Comparison of ENCODE assay signal across 23 cellular contexts in genomic region chr20:63744574-63745423, GRCh38. TPM values are rescaled to one million over a fixed set of nuclear protein-coding genes. Genes with fewer than 3 reads are reported as not detected.
A peak's percentile ranks its signal among the peaks of the same experiment; 100 is the strongest.
DNase-seq lines count a peak whose midpoint lies in the region; ATAC-seq, FAIRE-seq and TF ChIP-seq lines count a peak whose summit lies in the region.
"Had no signal": no experiment of that assay in that cellular context is flagged by ENCODE, and none has a peak within 500 bp of the region (broad histone marks: within the 10 kb centered on the region; RNA-seq: fewer than 3 reads in every experiment).

No MANE protein-coding gene starts in this region.

- H2AFZ ChIP-seq in DND-41 (ENCODE audit: low read depth, low read length) (no peak overlapping the region), neuronal stem cell (ENCODE audit: low read length) (no peak overlapping the region)

- no peaks in the 10 kb centered on the region for H3K9me3 Mint-ChIP-seq in chondrocyte (ENCODE audit: low read depth)
- H3K9me3 Mint-ChIP-seq: HFFc6; mesothelial cell of epicardium; natural killer cell treated with Interleukin-12 subunit alpha and Interleukin-12 subunit beta and Interleukin-15 and Interleukin-18, amount 100 ng/mL, for 72 hours; stimulated activated memory B cell treated with anti-CD40 and anti-IgM and Interleukin-4, amounts not matched to agents 10 μg/mL and 1 μg/mL and 100 μg/mL, for 72 hours had no signal

- WGBS in neuronal stem cell (ENCODE audit: extremely low coverage in 2 of 2, insufficient read length in 2 of 2, insufficient replicate concordance in 1 of 2), 2 donors: no CpG with 5 or more reads among the region's 25 CpGs

- peaks cover 8% of the 10 kb centered on the region; the same call in 1 of the 2 replicates for H3K79me2 ChIP-seq in DND-41 (ENCODE audit: insufficient read depth, low read length)

- no peak overlapping the region for H2BK120ac ChIP-seq in neuronal stem cell (ENCODE audit: low read depth, low read length)

- H3K36me3 Mint-ChIP-seq in chondrocyte (ENCODE audit: low read depth): peaks cover 3% of the 10 kb centered on the region
- H3K36me3 Mint-ChIP-seq: natural killer cell treated with Interleukin-12 subunit alpha and Interleukin-12 subunit beta and Interleukin-15 and Interleukin-18, amount 100 ng/mL, for 72 hours; stimulated activated memory B cell treated with anti-CD40 and anti-IgM and Interleukin-4, amounts not matched to agents 10 μg/mL and 1 μg/mL and 100 μg/mL, for 72 hours had no signal

- no peak overlapping the region for H3K4me3 ChIP-seq in DND-41 (ENCODE audit: low read depth in 1 of 2, low read length in 2 of 2)
- H3K4me3 ChIP-seq in neuronal stem cell (ENCODE audit: low read length in 2 of 2): no peak overlapping the region
- H3K4me3 ChIP-seq: prostate gland, thoracic aorta had no signal

- no peak overlapping the region for H3K27ac ChIP-seq in DND-41 (ENCODE audit: low read length)
- H3K27ac ChIP-seq in neuronal stem cell (replicated peaks; ENCODE audit: low read length): no peak overlapping the region
- H3K27ac ChIP-seq: HL-60, prostate gland, thoracic aorta had no signal

- no peak overlapping the region for H3K4me3 Mint-ChIP-seq in chondrocyte (ENCODE audit: unreplicated experiment)
- H3K4me3 Mint-ChIP-seq: HFFc6; mesothelial cell of epicardium; natural killer cell treated with Interleukin-12 subunit alpha and Interleukin-12 subunit beta and Interleukin-15 and Interleukin-18, amount 100 ng/mL, for 72 hours; stimulated activated memory B cell treated with anti-CD40 and anti-IgM and Interleukin-4, amounts not matched to agents 10 μg/mL and 1 μg/mL and 100 μg/mL, for 72 hours had no signal

- H3K36me3 ChIP-seq in DND-41 (ENCODE audit: insufficient read depth, low read length) (peaks cover 28% of the 10 kb centered on the region), neuronal stem cell (replicated peaks in 1 of 2; ENCODE audit: control insufficient read depth in 2 of 2, insufficient read depth in 2 of 2, low read length in 2 of 2) (peaks cover 10 to 63% of the 10 kb centered on the region in 2 donors)
- H3K36me3 ChIP-seq: prostate gland had no signal

- no peak overlapping the region for H3K27ac Mint-ChIP-seq in chondrocyte (ENCODE audit: unreplicated experiment)
- H3K27ac Mint-ChIP-seq: HFFc6; mesothelial cell of epicardium; natural killer cell treated with Interleukin-12 subunit alpha and Interleukin-12 subunit beta and Interleukin-15 and Interleukin-18, amount 100 ng/mL, for 72 hours; stimulated activated memory B cell treated with anti-CD40 and anti-IgM and Interleukin-4, amounts not matched to agents 10 μg/mL and 1 μg/mL and 100 μg/mL, for 72 hours had no signal

- no peaks in the 10 kb centered on the region for H3K27me3 Mint-ChIP-seq in chondrocyte (ENCODE audit: low read depth)
- H3K27me3 Mint-ChIP-seq: natural killer cell treated with Interleukin-12 subunit alpha and Interleukin-12 subunit beta and Interleukin-15 and Interleukin-18, amount 100 ng/mL, for 72 hours; stimulated activated memory B cell treated with anti-CD40 and anti-IgM and Interleukin-4, amounts not matched to agents 10 μg/mL and 1 μg/mL and 100 μg/mL, for 72 hours had no signal

- H3K14ac ChIP-seq in neuronal stem cell (ENCODE audit: low read length): peak overlapping the region; percentile 56

- H4K8ac ChIP-seq in neuronal stem cell (ENCODE audit: low read depth, low read length): no peak overlapping the region

- H3K9me3 ChIP-seq in DND-41 (ENCODE audit: insufficient read depth, low read length, severe bottlenecking) (no peaks in the 10 kb centered on the region), neuronal stem cell (replicated peaks in 1 of 2; ENCODE audit: control insufficient read depth in 2 of 2, insufficient read depth in 1 of 2, low read depth in 1 of 2, low read length in 2 of 2) (no peaks in the 10 kb centered on the region)
- H3K9me3 ChIP-seq: prostate gland, thoracic aorta had no signal

- peaks cover 19% of the 10 kb centered on the region for H4K20me1 ChIP-seq in DND-41 (ENCODE audit: insufficient read depth, low read length)

- no peak overlapping the region for H2BK5ac ChIP-seq in neuronal stem cell (ENCODE audit: low read length)

- H2BK12ac ChIP-seq in neuronal stem cell (ENCODE audit: low read length): no peak overlapping the region

- DNase-seq in DND-41 (no peak), HTR-8/SVneo (ENCODE audit: insufficient read length, low spot score) (no peak), chondrocyte (ENCODE audit: low spot score) (peak; percentile 88), neuronal stem cell (ENCODE audit: low spot score) (no peak)
- DNase-seq in activated CD8-positive, alpha-beta memory T cell treated with anti-CD3 and anti-CD28 coated beads, Interleukin-2, amount 50 U/mL, for 48 hours: no peak
- DNase-seq: activated naive CD4-positive, alpha-beta T cell; anterior cingulate cortex; cerebellar nuclear complex; HFFc6; left colon; NCI-H1694 treated with DMSO at 0.1 percent for 48 hours; NCI-H748 treated with DMSO at 0.1 percent for 48 hours; OCI-M1 had no signal

- no peak for TF ChIP-seq CTCF in DND-41 (IDR thresholded peaks at IDR 0.05; ENCODE audit: borderline replicate concordance, extremely low read depth, low read length, poor library complexity, severe bottlenecking)
- TF ChIP-seq CTCF in chondrocyte (IDR thresholded peaks at IDR 0.05): no peak

- H3K4me1 Mint-ChIP-seq in chondrocyte (ENCODE audit: low read depth): no peaks in the 10 kb centered on the region
- H3K4me1 Mint-ChIP-seq: mesothelial cell of epicardium; stimulated activated memory B cell treated with anti-CD40 and anti-IgM and Interleukin-4, amounts not matched to agents 10 μg/mL and 1 μg/mL and 100 μg/mL, for 72 hours had no signal

- no peak overlapping the region for H3K4ac ChIP-seq in neuronal stem cell (ENCODE audit: low read length)

- H3K79me1 ChIP-seq in neuronal stem cell (ENCODE audit: low read depth, low read length): peaks cover 17% of the 10 kb centered on the region

- H3K4me1 ChIP-seq in DND-41 (ENCODE audit: insufficient read depth, low read length) (peaks cover 19% of the 10 kb centered on the region), neuronal stem cell (ENCODE audit: control insufficient read depth in 2 of 2, insufficient read depth in 1 of 2, low read depth in 1 of 2, low read length in 2 of 2) (peaks cover 6 to 7% of the 10 kb centered on the region in 2 donors)

- H3K27me3 ChIP-seq in DND-41 (ENCODE audit: insufficient read depth, low read length, poor library complexity) (no peaks in the 10 kb centered on the region), neuronal stem cell (ENCODE audit: control insufficient read depth in 3 of 3, insufficient read depth in 3 of 3, low read depth in 1 of 3, low read length in 3 of 3) (no peaks in the 10 kb centered on the region)

- H3K4me2 ChIP-seq in DND-41 (ENCODE audit: insufficient read depth, low read length): no peak overlapping the region
- H3K4me2 ChIP-seq in neuronal stem cell (ENCODE audit: insufficient read depth, low read length, poor library complexity, severe bottlenecking): no peak overlapping the region

- ATAC-seq in DND-41 (ENCODE audit: insufficient read depth, low read depth) (0 out of 3 replicates have a peak, but pooled peaks have one; percentile 1), HG03520 (IDR thresholded peaks at IDR 0.05; ENCODE audit: unreplicated experiment) (no peak), GM21737 (IDR thresholded peaks at IDR 0.05; ENCODE audit: unreplicated experiment) (no peak)
- ATAC-seq: left colon; natural killer cell treated with Interleukin-12 subunit alpha and Interleukin-12 subunit beta and Interleukin-15 and Interleukin-18, amount 100 ng/mL, for 72 hours; stimulated activated memory B cell treated with anti-CD40 and anti-IgM and Interleukin-4, amounts not matched to agents 10 μg/mL and 1 μg/mL and 100 μg/mL, for 72 hours had no signal

- peak overlapping the region; percentile 85 for H3K23ac ChIP-seq in neuronal stem cell (ENCODE audit: low read depth, low read length, poor library complexity)

- H3K9ac ChIP-seq in DND-41 (ENCODE audit: low read depth, low read length) (no peak overlapping the region), neuronal stem cell (ENCODE audit: low read depth, low read length, poor library complexity) (no peak overlapping the region)

- no peak overlapping the region for H2BK15ac ChIP-seq in neuronal stem cell (ENCODE audit: low read length)

- no peak overlapping the region for H4K91ac ChIP-seq in neuronal stem cell (ENCODE audit: low read depth, low read length, poor library complexity)

- no peak overlapping the region for H3K18ac ChIP-seq in neuronal stem cell (ENCODE audit: low read length)

- H2AK5ac ChIP-seq in neuronal stem cell (ENCODE audit: low read depth, low read length): peak overlapping the region; percentile 37

- FAIRE-seq in HTR-8/SVneo (lab: Jason Lieb, UNC): peak; percentile 20
- FAIRE-seq: GM18507 had no signal

RNA-seq across cellular contexts. Expression of gene SLC2A4RG, which starts 5.2 kb away (rescaled TPM):
- total RNA-seq in chondrocyte: 90.7 to 105 TPM (median 101 TPM) in 3 replicates
- 43.6 TPM for polyA plus RNA-seq in neuronal stem cell (2013, experiment 1 of 2)
- 43.1 TPM for polyA plus RNA-seq in neuronal stem cell (2013, experiment 2 of 2)

RNA-seq across cellular contexts. Expression of gene LIME1, which starts 8.3 kb away (rescaled TPM):
- 6.8 to 9.7 TPM (median 7.1 TPM) in 3 replicates for total RNA-seq in chondrocyte
- 3.2 TPM for polyA plus RNA-seq in neuronal stem cell (2013, experiment 1 of 2)
- 2.9 TPM for polyA plus RNA-seq in neuronal stem cell (2013, experiment 2 of 2)

RNA-seq across cellular contexts. Expression of gene ZGPAT, which starts 37.0 kb away (rescaled TPM):
- 19.2 to 25.6 TPM (median 20.6 TPM) in 3 replicates for total RNA-seq in chondrocyte
- polyA plus RNA-seq in neuronal stem cell (2013, experiment 1 of 2): 11.0 TPM
- polyA plus RNA-seq in neuronal stem cell (2013, experiment 2 of 2): 11.0 TPM

RNA-seq across cellular contexts. Expression of gene ARFRP1, which starts 37.0 kb away (rescaled TPM):
- total RNA-seq in chondrocyte: 37.8 to 47.4 TPM (median 39.8 TPM) in 3 replicates
- 8.8 TPM for polyA plus RNA-seq in neuronal stem cell (2013, experiment 1 of 2)
- polyA plus RNA-seq in neuronal stem cell (2013, experiment 2 of 2): 8.0 TPM

RNA-seq across cellular contexts. Expression of gene TNFRSF6B, which starts 48.3 kb away (rescaled TPM):
- 0.79 to 0.99 TPM in 2 of 3 replicates, not detected in the other for total RNA-seq in chondrocyte
- 0.70 TPM for polyA plus RNA-seq in neuronal stem cell (2013, experiment 1 of 2)
- 0.90 TPM for polyA plus RNA-seq in neuronal stem cell (2013, experiment 2 of 2)
- total RNA-seq: mesothelial cell of epicardium; natural killer cell treated with Interleukin-12 subunit alpha and Interleukin-12 subunit beta and Interleukin-15 and Interleukin-18, amount 100 ng/mL, for 72 hours; T-helper 1 cell treated with Interleukin-12 subunit alpha and Interleukin-12 subunit beta and Interleukin-4 antibody, amounts not matched to agents 30 ng/mL and 1 ng/mL, for 36 hours had no signal
